In the genomic region with DNA sequence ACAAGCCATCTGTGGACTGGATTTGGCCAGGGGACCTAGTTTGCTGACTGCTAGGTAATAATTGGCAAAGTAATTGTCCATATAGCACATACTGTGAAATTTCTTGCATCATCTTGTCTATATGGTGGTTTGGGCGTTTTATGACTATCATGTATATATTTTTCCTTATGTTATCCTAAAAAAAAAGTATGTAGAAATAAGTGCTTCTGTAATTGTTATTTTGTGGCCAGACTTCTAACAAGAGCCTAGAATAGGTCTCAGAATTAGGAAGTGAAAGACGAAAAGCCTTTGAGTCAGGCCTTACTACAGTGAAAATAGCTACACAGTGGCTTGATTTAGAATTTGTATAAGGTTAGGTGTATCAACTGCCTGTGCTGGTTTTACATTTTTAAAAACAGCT, we compare ENCODE assay signal across 8 cellular contexts. TPM values are rescaled to one million over a fixed set of nuclear protein-coding genes. Genes with fewer than 3 reads are reported as not detected.
DNase-seq lines count a peak whose midpoint lies in the region; ATAC-seq and TF ChIP-seq lines count a peak whose summit lies in the region.

No MANE protein-coding gene starts in this region.

- intact Hi-C loops in activated B cell treated with CpG ODN at 0.5 μM for 24 hours (cut with micrococcal nuclease), result loop anchor here (2.0 to 5.0 kb wide), 6 partner anchors 17 to 1392 kb away; a partner anchor contains a TSS

- H3K4me1 Mint-ChIP-seq in activated B cell treated with CpG ODN at 0.5 μM for 24 hours, result peaks cover 54% of the 10 kb centered on the region
- peaks cover 16 to 57% (median 45%) of the 10 kb centered on the region in 4 donors for H3K4me1 Mint-ChIP-seq in naive thymus-derived CD8-positive, alpha-beta T cell

- H3K4me3 Mint-ChIP-seq in activated B cell treated with CpG ODN at 0.5 μM for 24 hours, result peak overlapping the region; percentile 70
- peak overlapping the region in 4 of 10 donors; percentile 16 to 49 (median 19) for H3K4me3 Mint-ChIP-seq in naive thymus-derived CD8-positive, alpha-beta T cell

- H3K36me3 Mint-ChIP-seq in activated B cell treated with CpG ODN at 0.5 μM for 24 hours (ENCODE audit: low read depth), result peaks cover 5% of the 10 kb centered on the region
- peaks cover 0 to 2% (median 0%) of the 10 kb centered on the region in 3 donors for H3K36me3 Mint-ChIP-seq in naive thymus-derived CD8-positive, alpha-beta T cell

- CTCF ChIA-PET in activated B cell treated with CpG ODN at 0.5 μM for 24 hours (lab: Charles Lee), result no interaction called here

- peak overlapping the region; percentile 74 for H3K27ac Mint-ChIP-seq in activated B cell treated with CpG ODN at 0.5 μM for 24 hours
- H3K27ac Mint-ChIP-seq in naive thymus-derived CD8-positive, alpha-beta T cell, result peak overlapping the region in 2 of 10 donors; percentile 14 to 68

- POLR2A ChIA-PET in activated B cell treated with CpG ODN at 0.5 μM for 24 hours (lab: Charles Lee), result interaction anchor here (1.0 kb wide), 1 partner anchor 131 kb away, joined by 4 read pairs; no protein-coding TSS in a partner anchor
- POLR2A ChIA-PET in naive thymus-derived CD8-positive, alpha-beta T cell (lab: Charles Lee), result no interaction called here

- no peaks in the 10 kb centered on the region for H3K9me3 Mint-ChIP-seq in activated B cell treated with CpG ODN at 0.5 μM for 24 hours
- H3K9me3 Mint-ChIP-seq in naive thymus-derived CD8-positive, alpha-beta T cell, result peaks cover 0 to 5% (median 0%) of the 10 kb centered on the region in 9 donors

- DNase-seq in GF-D8 (lab: John Stamatoyannopoulos, UW) (peak; percentile 41), activated B cell treated with CpG ODN at 0.5 μM for 24 hours (no peak), COLO668 (lab: John Stamatoyannopoulos, UW; ENCODE audit: unreplicated experiment) (no peak), NCI-H524 (lab: John Stamatoyannopoulos, UW) (no peak), NCI-H187 (lab: John Stamatoyannopoulos, UW) (no peak)
- DNase-seq in naive thymus-derived CD8-positive, alpha-beta T cell, result no peak

- H3K27me3 Mint-ChIP-seq in activated B cell treated with CpG ODN at 0.5 μM for 24 hours, result no peaks in the 10 kb centered on the region
- no peaks in the 10 kb centered on the region for H3K27me3 Mint-ChIP-seq in naive thymus-derived CD8-positive, alpha-beta T cell

- TF ChIP-seq CTCF in activated B cell treated with CpG ODN at 0.5 μM for 24 hours (IDR thresholded peaks at IDR 0.05), result no peak

- ATAC-seq in GM19463 (IDR thresholded peaks at IDR 0.05; ENCODE audit: unreplicated experiment) (peak; percentile 31), HG03342 (IDR thresholded peaks at IDR 0.05; ENCODE audit: unreplicated experiment) (peak; percentile 43), activated B cell treated with CpG ODN at 0.5 μM for 24 hours (ENCODE audit: low read depth) (no peak)
- no peak for ATAC-seq in naive thymus-derived CD8-positive, alpha-beta T cell

RNA-seq across cellular contexts. Expression of a gene that starts 4.2 kb away (rescaled TPM):
- total RNA-seq in activated B cell treated with CpG ODN at 0.5 μM for 24 hours, result 30.3 and 34.1 TPM in 2 replicates
- total RNA-seq in naive thymus-derived CD8-positive, alpha-beta T cell, result 10 to 100 TPM; 36.7 to 37.3 TPM
- 1 to 10 TPM; 7.9 to 9.7 (median 8.9) TPM for polyA plus RNA-seq in naive thymus-derived CD8-positive, alpha-beta T cell

Comparison
In these comparisons a context has a peak if more than half of its experiments do, and no peak if none do; other contexts are left out.
1. ATAC-seq: peak in GM19463 (single experiment) and HG03342 (single experiment); none in activated B cell treated with CpG ODN at 0.5 μM for 24 hours (single experiment) and naive thymus-derived CD8-positive, alpha-beta T cell (0 of 2).